In the genomic region with DNA sequence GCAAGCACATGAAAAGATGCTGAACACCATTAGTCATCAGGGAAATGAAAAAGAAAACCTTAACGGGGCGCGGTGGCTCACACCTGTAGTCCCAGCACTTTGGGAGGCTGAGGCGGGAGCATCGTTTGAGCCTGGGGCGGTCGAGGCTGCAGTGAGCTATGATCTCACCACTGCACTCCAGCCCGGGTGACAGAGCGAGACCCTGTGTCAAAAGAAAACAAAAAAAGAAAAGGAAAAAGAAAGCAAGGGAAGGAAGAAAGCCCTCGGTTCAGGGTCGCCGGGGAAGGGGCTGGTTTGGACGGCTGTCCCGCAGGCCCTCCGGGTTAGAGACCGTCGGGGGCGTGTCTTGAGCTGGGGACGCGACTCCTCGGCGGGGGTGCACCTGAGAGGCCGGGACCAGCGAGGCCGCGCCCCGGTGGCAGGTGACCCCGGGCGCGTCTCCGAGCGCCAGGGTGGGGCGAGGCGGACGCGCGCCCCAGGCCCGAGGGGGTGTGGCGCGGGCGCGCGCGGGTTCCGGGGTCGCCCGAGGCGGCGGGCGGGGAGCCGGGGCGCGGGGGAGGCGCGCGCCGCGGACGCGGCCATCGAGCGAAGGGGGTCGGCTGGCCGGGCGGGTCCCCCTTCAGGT, we compare ENCODE assay signal across 8 cellular contexts. TPM values are rescaled to one million over a fixed set of nuclear protein-coding genes. Genes with fewer than 3 reads are reported as not detected.
A peak's percentile ranks its signal among the peaks of the same experiment; 100 is the strongest.
DNase-seq lines count a peak whose midpoint lies in the region; ATAC-seq and TF ChIP-seq lines count a peak whose summit lies in the region.

No MANE protein-coding gene starts in this region.

- no peaks in the 10 kb centered on the region for H4K20me1 ChIP-seq in Karpas-422 (ENCODE audit: insufficient read depth, low read depth, low read length)

- POLR2A ChIA-PET in activated B cell treated with CpG ODN at 0.5 μM for 24 hours (lab: Charles Lee): interaction anchor here (0.6 to 3.0 kb wide), 12 partner anchors 11 to 70 kb away, joined by 3 to 27 read pairs (median 4); a partner anchor contains a TSS

- DNase-seq in Daoy (ENCODE audit: low read depth): peak; percentile 20
- peak; percentile 74 for DNase-seq in Karpas-422
- no peak for DNase-seq in activated B cell treated with CpG ODN at 0.5 μM for 24 hours
- DNase-seq in effector memory CD4-positive, alpha-beta T cell: peak; percentile 51 to 56 (median 51)
- no peak for DNase-seq in tibial artery
- no peak for DNase-seq in middle frontal gyrus (ENCODE audit: extremely low spot score, low spot score)

- H2AFZ ChIP-seq in Karpas-422 (ENCODE audit: low read length): no peak overlapping the region

- no peaks in the 10 kb centered on the region for H3K9me2 ChIP-seq in Karpas-422 (replicated peaks; ENCODE audit: insufficient read depth, low read length)

- H3K4me3 ChIP-seq in Karpas-422 (ENCODE audit: low read length) (peak overlapping the region; percentile 81; the same call in 1 of the 2 replicates), muscle layer of duodenum (ENCODE audit: low read depth in 1 of 2, low read length in 2 of 2) (peak overlapping the region; percentile 21 to 57), tibial artery (peak overlapping the region; percentile 72 to 78)
- H3K4me3 ChIP-seq in effector memory CD4-positive, alpha-beta T cell (ENCODE audit: insufficient read depth, low read depth, low read length, poor library complexity, severe bottlenecking): peak overlapping the region; percentile 34

- no peaks in the 10 kb centered on the region for H3K9me3 Mint-ChIP-seq in activated B cell treated with CpG ODN at 0.5 μM for 24 hours

- no peaks in the 10 kb centered on the region for H3K27me3 Mint-ChIP-seq in activated B cell treated with CpG ODN at 0.5 μM for 24 hours

- peaks cover 20% of the 10 kb centered on the region for H3K36me3 Mint-ChIP-seq in activated B cell treated with CpG ODN at 0.5 μM for 24 hours (ENCODE audit: low read depth)

- H3K4me1 Mint-ChIP-seq in activated B cell treated with CpG ODN at 0.5 μM for 24 hours: peaks cover 14% of the 10 kb centered on the region

- ATAC-seq in GM21717 (IDR thresholded peaks at IDR 0.05; ENCODE audit: unreplicated experiment): peak; percentile 42
- peak; percentile 70 for ATAC-seq in activated B cell treated with CpG ODN at 0.5 μM for 24 hours (ENCODE audit: low read depth)

- CTCF ChIA-PET in activated B cell treated with CpG ODN at 0.5 μM for 24 hours (lab: Charles Lee): no interaction called here

- H3K27ac ChIP-seq in Karpas-422 (ENCODE audit: low read length): no peak overlapping the region
- H3K27ac ChIP-seq in effector memory CD4-positive, alpha-beta T cell (ENCODE audit: insufficient read depth, low read length, poor library complexity, severe bottlenecking): no peak overlapping the region
- H3K27ac ChIP-seq in muscle layer of duodenum (ENCODE audit: low read length): no peak overlapping the region
- peak overlapping the region; percentile 79 to 90 for H3K27ac ChIP-seq in tibial artery

- H3K36me3 ChIP-seq in Karpas-422 (ENCODE audit: insufficient read depth, low read length) (no peaks in the 10 kb centered on the region), muscle layer of duodenum (ENCODE audit: control insufficient read depth in 1 of 2, insufficient read depth in 2 of 2, low read length in 2 of 2) (peaks cover 0 to 4% of the 10 kb centered on the region in 2 donors), tibial artery (peaks cover 0 to 17% (median 0%) of the 10 kb centered on the region in 3 donors)
- H3K36me3 ChIP-seq in effector memory CD4-positive, alpha-beta T cell (ENCODE audit: control insufficient read depth, insufficient read depth, low read length): no peaks in the 10 kb centered on the region

- intact Hi-C loops in activated B cell treated with CpG ODN at 0.5 μM for 24 hours (cut with micrococcal nuclease): loop anchor here (1.0 to 10.0 kb wide), 5 partner anchors 13 to 57 kb away; a partner anchor contains a TSS
- intact Hi-C loops in tibial artery (cut with DNase I; ENCODE audit: low total_unique reads): no loop called here

- H3K9ac ChIP-seq in Karpas-422 (ENCODE audit: low read length): peak overlapping the region; percentile 74; the same call in 1 of the 2 replicates

- H3K4me1 ChIP-seq in Karpas-422 (ENCODE audit: low read length): peaks cover 6% of the 10 kb centered on the region
- H3K4me1 ChIP-seq in effector memory CD4-positive, alpha-beta T cell (ENCODE audit: control insufficient read depth, insufficient read depth, low read length, poor library complexity, severe bottlenecking): peaks cover 4% of the 10 kb centered on the region
- H3K4me1 ChIP-seq in muscle layer of duodenum (ENCODE audit: control insufficient read depth in 1 of 2, insufficient read depth in 2 of 2, low read length in 2 of 2): peaks cover 0 to 9% of the 10 kb centered on the region in 2 donors
- peaks cover 0 to 16% (median 12%) of the 10 kb centered on the region in 4 donors for H3K4me1 ChIP-seq in tibial artery

- H3K9me3 ChIP-seq in Karpas-422 (ENCODE audit: low read length): no peaks in the 10 kb centered on the region
- no peaks in the 10 kb centered on the region for H3K9me3 ChIP-seq in effector memory CD4-positive, alpha-beta T cell (ENCODE audit: control insufficient read depth, low read length)
- no peaks in the 10 kb centered on the region for H3K9me3 ChIP-seq in muscle layer of duodenum (ENCODE audit: control insufficient read depth in 1 of 2, low read length in 2 of 2)
- H3K9me3 ChIP-seq in tibial artery: no peaks in the 10 kb centered on the region

- H3K4me3 Mint-ChIP-seq in activated B cell treated with CpG ODN at 0.5 μM for 24 hours: peak overlapping the region; percentile 93

- H3K79me2 ChIP-seq in Karpas-422 (ENCODE audit: low read length): peaks cover 6% of the 10 kb centered on the region; the same call in 1 of the 2 replicates

- H3K27me3 ChIP-seq in Karpas-422 (ENCODE audit: low read length) (no peaks in the 10 kb centered on the region), muscle layer of duodenum (ENCODE audit: low read depth, low read length) (no peaks in the 10 kb centered on the region), tibial artery (no peaks in the 10 kb centered on the region)
- no peaks in the 10 kb centered on the region for H3K27me3 ChIP-seq in effector memory CD4-positive, alpha-beta T cell (replicated peaks; ENCODE audit: control insufficient read depth, insufficient read depth, low read length, poor library complexity, severe bottlenecking)

- no peak for TF ChIP-seq CTCF in activated B cell treated with CpG ODN at 0.5 μM for 24 hours (IDR thresholded peaks at IDR 0.05)
- TF ChIP-seq CTCF in tibial artery (IDR thresholded peaks at IDR 0.05): no peak

- peak overlapping the region; percentile 94 for H3K27ac Mint-ChIP-seq in activated B cell treated with CpG ODN at 0.5 μM for 24 hours

- peak overlapping the region; percentile 44 for H3K4me2 ChIP-seq in Karpas-422 (ENCODE audit: low read depth, low read length, poor library complexity, severe bottlenecking)

RNA-seq across cellular contexts. Expression of a gene that starts 0.5 kb away (rescaled TPM):
- 1.5 and 15.6 TPM in 2 replicates for total RNA-seq in Daoy (2014; rRNA removed; shearing (Covaris generic))
- 7.2 and 15.8 TPM in 2 replicates for total RNA-seq in Karpas-422 (2014; rRNA removed; shearing (Covaris generic); ENCODE audit: low replicate concordance)
- 58.9 and 69.5 TPM in 2 replicates for total RNA-seq in activated B cell treated with CpG ODN at 0.5 μM for 24 hours

RNA-seq across cellular contexts. Expression of a gene that starts 13.7 kb away (rescaled TPM):
- 32.8 and 44.2 TPM in 2 replicates for total RNA-seq in Daoy (2014; rRNA removed; shearing (Covaris generic))
- 18.9 and 49.5 TPM in 2 replicates for total RNA-seq in Karpas-422 (2014; rRNA removed; shearing (Covaris generic); ENCODE audit: low replicate concordance)
- total RNA-seq in activated B cell treated with CpG ODN at 0.5 μM for 24 hours: 52.5 and 56.0 TPM in 2 replicates

RNA-seq across cellular contexts. Expression of a gene that starts 20.6 kb away (rescaled TPM):
- total RNA-seq in Daoy (2014; rRNA removed; shearing (Covaris generic)): 71.6 and 103 TPM in 2 replicates
- total RNA-seq in Karpas-422 (2014; rRNA removed; shearing (Covaris generic); ENCODE audit: low replicate concordance): 52.7 and 88.3 TPM in 2 replicates
- total RNA-seq in activated B cell treated with CpG ODN at 0.5 μM for 24 hours: 112 and 127 TPM in 2 replicates

RNA-seq across cellular contexts. Expression of a gene that starts 21.5 kb away (rescaled TPM):
- 50.7 and 51.3 TPM in 2 replicates for total RNA-seq in Daoy (2014; rRNA removed; shearing (Covaris generic))
- total RNA-seq in Karpas-422 (2014; rRNA removed; shearing (Covaris generic); ENCODE audit: low replicate concordance): 51.8 and 73.5 TPM in 2 replicates
- 16.6 and 18.9 TPM in 2 replicates for total RNA-seq in activated B cell treated with CpG ODN at 0.5 μM for 24 hours

RNA-seq across cellular contexts. Expression of a gene that starts 28.8 kb away (rescaled TPM):
- total RNA-seq in Daoy (2014; rRNA removed; shearing (Covaris generic)): 36.6 and 54.3 TPM in 2 replicates
- total RNA-seq in Karpas-422 (2014; rRNA removed; shearing (Covaris generic); ENCODE audit: low replicate concordance): 30.4 and 52.2 TPM in 2 replicates
- total RNA-seq in activated B cell treated with CpG ODN at 0.5 μM for 24 hours: 20.4 and 20.9 TPM in 2 replicates

Comparison
In these comparisons a context has a peak if more than half of its experiments do, and no peak if none do; other contexts are left out.
1. DNase-seq: peak in Daoy (single experiment), Karpas-422 (single experiment) and effector memory CD4-positive, alpha-beta T cell (3 of 3); none in activated B cell treated with CpG ODN at 0.5 μM for 24 hours (single experiment), tibial artery (0 of 2) and middle frontal gyrus (single experiment).
2. H3K27ac ChIP-seq: peak in tibial artery (2 of 2); none in Karpas-422 (single experiment), effector memory CD4-positive, alpha-beta T cell (single experiment) and muscle layer of duodenum (single experiment).
3. Peak in every context shown above with its lines, with median percentiles within 50 percentile points of each other: H3K4me3 ChIP-seq.